Comparison of ENCODE assay signal across 6 cellular contexts in genomic region chr1:185321104-185321503, GRCh38. TPM values are rescaled to one million over a fixed set of nuclear protein-coding genes. Genes with fewer than 3 reads are reported as not detected.
A peak's percentile ranks its signal among the peaks of the same experiment; 100 is the strongest.
DNase-seq lines count a peak whose midpoint lies in the region; ATAC-seq, FAIRE-seq and TF ChIP-seq lines count a peak whose summit lies in the region.
"Not testable (repeated sequence)": the region's sequence is repeated elsewhere in the genome, so short reads cannot be mapped to it uniquely, and the experiment has no call there.

No MANE protein-coding gene starts in this region.

- not testable (repeated sequence) for H4K91ac ChIP-seq in trophoblast cell (ENCODE audit: low read depth, low read length)

- H3K4me2 ChIP-seq in OCI-LY3 (ENCODE audit: low read length), result peak overlapping the region; percentile 31
- H3K4me2 ChIP-seq in K562 (ENCODE audit: insufficient read depth, low read length); trophoblast cell (ENCODE audit: low read length): not testable (repeated sequence)

- peaks cover 22% of the 10 kb centered on the region for H3K36me3 Mint-ChIP-seq in activated CD8-positive, alpha-beta T cell treated with anti-CD3 and anti-CD28 coated beads for 36 hours (ENCODE audit: low read depth)
- H3K36me3 Mint-ChIP-seq in natural killer cell treated with Interleukin-12 subunit alpha and Interleukin-12 subunit beta and Interleukin-15 and Interleukin-18, amount 100 ng/mL, for 72 hours, result peaks cover 15% of the 10 kb centered on the region

- not testable (repeated sequence) for TF ChIP-seq EP300 in K562 (IDR thresholded peaks at IDR 0.05; ENCODE audit: low read length)

- CTCF ChIA-PET in activated CD8-positive, alpha-beta T cell treated with anti-CD3 and anti-CD28 coated beads for 36 hours (lab: Charles Lee); K562 (lab: Yijun Ruan, JAX; ENCODE audit: low intra/inter-chr PET ratio): not testable (repeated sequence)

- not testable (repeated sequence) for H2AFZ ChIP-seq in OCI-LY3 (ENCODE audit: low read depth, low read length); K562 (ENCODE audit: low read depth, low read length); trophoblast cell (ENCODE audit: insufficient read depth, low read length, poor library complexity)

- peaks cover 23% of the 10 kb centered on the region for H3K36me3 ChIP-seq in OCI-LY3 (replicated peaks; ENCODE audit: low read depth, low read length)
- H3K36me3 ChIP-seq in K562 (ENCODE audit: control insufficient read depth, insufficient read depth, low read length); trophoblast cell (ENCODE audit: control insufficient read depth in 1 of 2, insufficient read depth in 2 of 2, low read length in 2 of 2); testis (ENCODE audit: low read depth, missing control alignments): not testable (repeated sequence)

- peak overlapping the region; percentile 36 for H3K27ac Mint-ChIP-seq in activated CD8-positive, alpha-beta T cell treated with anti-CD3 and anti-CD28 coated beads for 36 hours
- H3K27ac Mint-ChIP-seq in natural killer cell treated with Interleukin-12 subunit alpha and Interleukin-12 subunit beta and Interleukin-15 and Interleukin-18, amount 100 ng/mL, for 72 hours, result peak overlapping the region; percentile 53 to 98

- peak overlapping the region; percentile 40; the same call in 1 of the 2 replicates for H3K9ac ChIP-seq in OCI-LY3 (ENCODE audit: low read length)
- not testable (repeated sequence) for H3K9ac ChIP-seq in K562 (ENCODE audit: insufficient read depth in 1 of 2, low read depth in 2 of 2, low read length in 2 of 2); trophoblast cell (ENCODE audit: low read length)

- peak overlapping the region; percentile 36 for H2BK12ac ChIP-seq in trophoblast cell (ENCODE audit: low read length)

- POLR2A ChIA-PET in activated CD8-positive, alpha-beta T cell treated with anti-CD3 and anti-CD28 coated beads for 36 hours (lab: Charles Lee), result interaction anchor here (0.9 kb wide), 1 partner anchor 360 kb away, joined by 4 read pairs; no protein-coding TSS in a partner anchor
- POLR2A ChIA-PET in K562 (lab: Yijun Ruan, JAX), result not testable (repeated sequence)

- DNase-seq in activated CD8-positive, alpha-beta T cell treated with anti-CD3 and anti-CD28 coated beads for 36 hours, result peak; percentile 14
- DNase-seq in K562 (ENCODE audit: extremely low read depth in 1 of 4, low spot score in 3 of 4); natural killer cell treated with Interleukin-12 subunit alpha and Interleukin-12 subunit beta and Interleukin-15 and Interleukin-18, amount 100 ng/mL, for 72 hours (ENCODE audit: low spot score); trophoblast cell: not testable (repeated sequence)
- peak; percentile 54 for DNase-seq in testis

- H2AK5ac ChIP-seq in trophoblast cell (ENCODE audit: low read length), result not testable (repeated sequence)

- H3K9me3 Mint-ChIP-seq in activated CD8-positive, alpha-beta T cell treated with anti-CD3 and anti-CD28 coated beads for 36 hours; natural killer cell treated with Interleukin-12 subunit alpha and Interleukin-12 subunit beta and Interleukin-15 and Interleukin-18, amount 100 ng/mL, for 72 hours: not testable (repeated sequence)

- H4K12ac ChIP-seq in trophoblast cell (ENCODE audit: low read depth, low read length), result not testable (repeated sequence)

- H2BK5ac ChIP-seq in trophoblast cell (ENCODE audit: low read depth, low read length, poor library complexity), result not testable (repeated sequence)

- intact Hi-C loops in activated CD8-positive, alpha-beta T cell treated with anti-CD3 and anti-CD28 coated beads for 36 hours (cut with micrococcal nuclease); K562 (cut with micrococcal nuclease); testis (cut with DNase I; ENCODE audit: low total_unique reads): not testable (repeated sequence)

- H4K20me1 ChIP-seq in OCI-LY3 (ENCODE audit: insufficient read depth, low read length); K562 (replicated peaks; ENCODE audit: control insufficient read depth, insufficient read depth, low read length): not testable (repeated sequence)

- H3K79me1 ChIP-seq in trophoblast cell (ENCODE audit: low read length), result peaks cover 24% of the 10 kb centered on the region

- not testable (repeated sequence) for H3K23ac ChIP-seq in trophoblast cell (ENCODE audit: low read length)

- H3K18ac ChIP-seq in trophoblast cell (ENCODE audit: low read length), result not testable (repeated sequence)

- WGBS in K562 (ENCODE audit: insufficient coverage, low coverage, missing lambda C conversion rate), result 88% methylated on average over 7 of the region's 7 CpGs
- no CpG with 5 or more reads among the region's 7 CpGs for WGBS in trophoblast cell (ENCODE audit: extremely low coverage, insufficient coverage, insufficient read length)
- WGBS in testis, 2 donors, result 67 to 82% methylated on average over 6 to 7 of the region's 7 CpGs

- H3K27me3 ChIP-seq in OCI-LY3 (ENCODE audit: low read depth, low read length); K562 (ENCODE audit: control insufficient read depth in 2 of 2, insufficient read depth in 2 of 2, low read length in 2 of 2); trophoblast cell (ENCODE audit: insufficient read depth, low read length); testis: not testable (repeated sequence)

- TF ChIP-seq POLR2A in K562 (conservative IDR thresholded peaks at IDR 0.05); testis (IDR thresholded peaks at IDR 0.05): not testable (repeated sequence)

- TF ChIP-seq CTCF in OCI-LY3 (IDR thresholded peaks at IDR 0.05; ENCODE audit: low read depth, low read length); activated CD8-positive, alpha-beta T cell treated with anti-CD3 and anti-CD28 coated beads for 36 hours (IDR thresholded peaks at IDR 0.05); K562 (IDR thresholded peaks at IDR 0.05 in 2 of 3, conservative IDR thresholded peaks at IDR 0.05 in 1 of 3; ENCODE audit: insufficient read depth in 2 of 3, low read depth in 1 of 3, low read length in 3 of 3); testis (IDR thresholded peaks at IDR 0.05): not testable (repeated sequence)

- not testable (repeated sequence) for H4K8ac ChIP-seq in trophoblast cell (ENCODE audit: low read depth, low read length)

- H3K4me3 ChIP-seq in OCI-LY3 (ENCODE audit: low read length); K562; trophoblast cell (ENCODE audit: low read depth, low read length): not testable (repeated sequence)
- peak overlapping the region; percentile 33 to 52 for H3K4me3 ChIP-seq in testis

- not testable (repeated sequence) for FAIRE-seq in K562 (lab: Jason Lieb, UNC)

- not testable (repeated sequence) for ATAC-seq in activated CD8-positive, alpha-beta T cell treated with anti-CD3 and anti-CD28 coated beads for 36 hours; K562; natural killer cell treated with Interleukin-12 subunit alpha and Interleukin-12 subunit beta and Interleukin-15 and Interleukin-18, amount 100 ng/mL, for 72 hours

- peaks cover 23% of the 10 kb centered on the region for H3K4me1 Mint-ChIP-seq in activated CD8-positive, alpha-beta T cell treated with anti-CD3 and anti-CD28 coated beads for 36 hours (ENCODE audit: low read depth)
- H3K4me1 Mint-ChIP-seq in natural killer cell treated with Interleukin-12 subunit alpha and Interleukin-12 subunit beta and Interleukin-15 and Interleukin-18, amount 100 ng/mL, for 72 hours (ENCODE audit: low read depth in 2 of 2), result peaks cover 29 to 30% of the 10 kb centered on the region in 2 donors

- not testable (repeated sequence) for H3K4ac ChIP-seq in trophoblast cell (ENCODE audit: low read depth, low read length)

- H3K4me3 Mint-ChIP-seq in activated CD8-positive, alpha-beta T cell treated with anti-CD3 and anti-CD28 coated beads for 36 hours; natural killer cell treated with Interleukin-12 subunit alpha and Interleukin-12 subunit beta and Interleukin-15 and Interleukin-18, amount 100 ng/mL, for 72 hours: not testable (repeated sequence)

- not testable (repeated sequence) for H3K14ac ChIP-seq in trophoblast cell (ENCODE audit: low read length)

- H3K9me3 ChIP-seq in OCI-LY3 (ENCODE audit: insufficient read depth, low read length); K562 (replicated peaks; ENCODE audit: control insufficient read depth, insufficient read depth, low read depth, low read length); trophoblast cell (ENCODE audit: insufficient read depth, low read depth, low read length); testis: not testable (repeated sequence)

- peak overlapping the region; percentile 35 for H2BK120ac ChIP-seq in trophoblast cell (ENCODE audit: insufficient read depth, low read length, poor library complexity)

- not testable (repeated sequence) for BruUV-seq in K562 (replicated peaks; lab: Mats Ljungman, UMichigan)

- peaks cover 33% of the 10 kb centered on the region for H3K79me2 ChIP-seq in OCI-LY3 (ENCODE audit: low read length)
- H3K79me2 ChIP-seq in K562 (ENCODE audit: control insufficient read depth, insufficient read depth, low read length), result peaks cover 19% of the 10 kb centered on the region
- not testable (repeated sequence) for H3K79me2 ChIP-seq in trophoblast cell (ENCODE audit: control insufficient read depth, insufficient read depth, low read length, poor library complexity)

- in situ Hi-C loops in K562 (cut with MboI), result not testable (repeated sequence)

- TF ChIP-seq RAD21 in K562 (CRISPR knock-in tag; conservative IDR thresholded peaks at IDR 0.05 in 1 of 2, IDR thresholded peaks at IDR 0.05 in 1 of 2), result not testable (repeated sequence)

- not testable (repeated sequence) for H3K27me3 Mint-ChIP-seq in activated CD8-positive, alpha-beta T cell treated with anti-CD3 and anti-CD28 coated beads for 36 hours; natural killer cell treated with Interleukin-12 subunit alpha and Interleukin-12 subunit beta and Interleukin-15 and Interleukin-18, amount 100 ng/mL, for 72 hours

- H3K9me1 ChIP-seq in K562 (ENCODE audit: control insufficient read depth, insufficient read depth, low read length), result not testable (repeated sequence)

- H3K27ac ChIP-seq in OCI-LY3 (ENCODE audit: low read length), result peak overlapping the region; percentile 99
- not testable (repeated sequence) for H3K27ac ChIP-seq in K562 (ENCODE audit: extremely low read depth, low read depth, low read length); trophoblast cell (ENCODE audit: low read depth, low read length)
- H3K27ac ChIP-seq in testis, result peak overlapping the region; percentile 36 to 69

- H3K4me1 ChIP-seq in OCI-LY3 (ENCODE audit: low read length), result peaks cover 37% of the 10 kb centered on the region
- H3K4me1 ChIP-seq in K562 (replicated peaks in 1 of 2; ENCODE audit: control insufficient read depth in 2 of 2, insufficient read depth in 2 of 2, low read length in 2 of 2), result peaks cover 17 to 18% of the 10 kb centered on the region in 2 experiments
- peaks cover 3 to 12% of the 10 kb centered on the region in 2 experiments for H3K4me1 ChIP-seq in trophoblast cell (ENCODE audit: control insufficient read depth in 1 of 2, insufficient read depth in 2 of 2, low read length in 2 of 2)
- not testable (repeated sequence) for H3K4me1 ChIP-seq in testis

RNA-seq across cellular contexts. Expression of gene IVNS1ABP, which starts 4.1 kb away (rescaled TPM):
- 100 to 1,000 TPM; 244 to 256 TPM for total RNA-seq in activated CD8-positive, alpha-beta T cell treated with anti-CD3 and anti-CD28 coated beads for 36 hours
- total RNA-seq in K562 (2011; cell fraction: chromatin; rRNA removed; ENCODE audit: low replicate concordance), result 173 and 433 TPM in 2 replicates
- 69.9 and 88.0 TPM in 2 replicates for total RNA-seq in K562 (2011; cell fraction: nucleolus; rRNA removed)
- total RNA-seq in K562 (2011; cell fraction: nucleoplasm; rRNA removed), result 156 and 175 TPM in 2 replicates
- total RNA-seq in K562 (2014; rRNA removed) (50.1 and 55.0 TPM in 2 replicates), K562 (2014; rRNA removed; fragmentation: Illumina TruSeq; extraction: Trizol) (98.4 and 106 TPM in 2 replicates), K562 (2015; rRNA removed; fragmentation: Illumina TruSeq; extraction: Trizol) (77.7 and 79.5 TPM in 2 replicates), K562 (2021) (83.1 and 83.2 TPM in 2 replicates), testis (10 to 100 TPM; 78.3 to 94.6 TPM)
- polyA plus RNA-seq in K562 (2011; rRNA removed) (126 and 128 TPM in 2 replicates), K562 (2014; fragmentation: Illumina TruSeq; extraction: Trizol) (62.7 and 68.0 TPM in 2 replicates), K562 (2014; fragmentation: Nextera tagmentation; extraction: Ambion mirVana) (10 to 100 TPM; 30.6 to 77.7 TPM), K562 (2014; rRNA removed) (57.4 and 61.2 TPM in 2 replicates), testis (ENCODE audit: insufficient read depth, low read depth, low replicate concordance) (58.9 TPM)
- polyA plus RNA-seq in K562 (2011; cell fraction: cytosol; rRNA removed), result 19.6 and 49.4 TPM in 2 replicates
- polyA plus RNA-seq in K562 (2011; cell fraction: nucleus; rRNA removed), result 310 and 362 TPM in 2 replicates
- polyA plus RNA-seq in K562 (2012), result 30.0 and 50.2 TPM in 2 replicates
- polyA minus RNA-seq in K562 (2011; rRNA and poly(A)+ RNA removed), result 163 and 190 TPM in 2 replicates
- 32.6 and 42.3 TPM in 2 replicates for polyA minus RNA-seq in K562 (2011; cell fraction: cytosol; rRNA and poly(A)+ RNA removed)
- polyA minus RNA-seq in K562 (2011; cell fraction: nucleus; rRNA and poly(A)+ RNA removed), result 289 and 483 TPM in 2 replicates
- 100 to 1,000 TPM; 744 to 950 TPM for total RNA-seq in natural killer cell treated with Interleukin-12 subunit alpha and Interleukin-12 subunit beta and Interleukin-15 and Interleukin-18, amount 100 ng/mL, for 72 hours
- 195 and 204 TPM in 2 replicates for polyA plus RNA-seq in trophoblast cell (2013)
